Comparison of ENCODE assay signal across 8 cellular contexts in genomic region chr3:186570096-186570940, GRCh38. TPM values are rescaled to one million over a fixed set of nuclear protein-coding genes. Genes with fewer than 3 reads are reported as not detected.
DNase-seq lines count a peak whose midpoint lies in the region; ATAC-seq, FAIRE-seq and TF ChIP-seq lines count a peak whose summit lies in the region.

Gene DNAJB11, plus strand, starts transcription at chr3:186570720. Its CDS starts 178 bp downstream, at chr3:186570898.

- TF ChIP-seq CTCF in GM12875 (IDR thresholded peaks at IDR 0.05; ENCODE audit: borderline replicate concordance, insufficient read depth, low read depth, low read length) (no peak), pancreas (IDR thresholded peaks at IDR 0.05) (no peak), tibial artery (IDR thresholded peaks at IDR 0.05) (peak in 1 of 2 experiments; percentile 38)

- 0% methylated on average over 59 of the region's 59 CpGs for WGBS in pancreas, 2 donors

- DNase-seq in NCI-H1436 (lab: John Stamatoyannopoulos, UW) (peak; percentile 100), T follicular helper cell (ENCODE audit: low read depth) (peak; percentile 99), adipocyte (ENCODE audit: low read depth) (peak; percentile 100), Right ventricle myocardium superior (peak; percentile 99), pancreas (peak; percentile 96 to 100 (median 98)), tibial artery (peak; percentile 99)

- H3K27ac ChIP-seq in pancreas, result peak within 1 kb of the TSS; percentile 83 to 91 (median 86)
- peak within 1 kb of the TSS; percentile 89 to 90 for H3K27ac ChIP-seq in tibial artery

- peak within 1 kb of the TSS; percentile 92 for H3K9ac ChIP-seq in adipocyte (ENCODE audit: low read length)

- intact Hi-C loops in Right ventricle myocardium superior (cut with DNase I) (no loop called here), pancreas (cut with DNase I) (no loop called here), tibial artery (cut with DNase I; ENCODE audit: low total_unique reads) (no loop called here)

- ATAC-seq in HG02798 (IDR thresholded peaks at IDR 0.05; ENCODE audit: poor library complexity, unreplicated experiment) (peak; percentile 89), Right ventricle myocardium superior (ENCODE audit: poor library complexity) (peak; percentile 94), pancreas (peak; percentile 83 to 94 (median 90))

- H3K4me1 ChIP-seq in adipocyte (ENCODE audit: control insufficient read depth, insufficient read depth, low read length) (peaks cover 26% of the 10 kb centered on the region), pancreas (peaks cover 15 to 30% (median 25%) of the 10 kb centered on the region in 3 donors), tibial artery (peaks cover 0 to 40% (median 33%) of the 10 kb centered on the region in 4 donors)

- peak; percentile 98 for FAIRE-seq in pancreas (lab: Jason Lieb, UNC)

- H3K4me3 ChIP-seq in GM12875 (ENCODE audit: low read depth, low read length) (peak within 1 kb of the TSS; percentile 99), adipocyte (ENCODE audit: low read length) (peak within 1 kb of the TSS; percentile 89), pancreas (peak within 1 kb of the TSS; percentile 56 to 90 (median 72)), tibial artery (peak within 1 kb of the TSS; percentile 89 to 93)

- H3K27me3 ChIP-seq in adipocyte (replicated peaks; ENCODE audit: control insufficient read depth, insufficient read depth, low read length) (no peaks in the 10 kb centered on the region), pancreas (no peaks in the 10 kb centered on the region), tibial artery (no peaks in the 10 kb centered on the region)

- H3K36me3 ChIP-seq in adipocyte (ENCODE audit: control insufficient read depth, insufficient read depth, low read length, severe bottlenecking) (peaks cover 22% of the 10 kb centered on the region), pancreas (peaks cover 0 to 8% (median 3%) of the 10 kb centered on the region in 3 donors), tibial artery (peaks cover 10 to 19% (median 15%) of the 10 kb centered on the region in 3 donors)

- H3K9me3 ChIP-seq in adipocyte (ENCODE audit: control insufficient read depth, low read length) (no peaks in the 10 kb centered on the region), pancreas (no peaks in the 10 kb centered on the region), tibial artery (no peaks in the 10 kb centered on the region)

RNA-seq across cellular contexts. Expression of gene DNAJB11, which starts in this region (rescaled TPM):
- total RNA-seq in Right ventricle myocardium superior, result 19.7 TPM
- 10 to 100 TPM; 21.9 to 33.2 (median 30.2) TPM for total RNA-seq in pancreas
- 10 to 100 TPM; 37.1 to 52.6 TPM for polyA plus RNA-seq in pancreas

Comparison
In these comparisons a context has a peak if more than half of its experiments do, and no peak if none do; other contexts are left out.
1. Peak in every context shown above with its lines: DNase-seq, ATAC-seq, H3K4me3 ChIP-seq and H3K27ac ChIP-seq.